Comparison of ENCODE assay signal across 13 cellular contexts in the genomic region with DNA sequence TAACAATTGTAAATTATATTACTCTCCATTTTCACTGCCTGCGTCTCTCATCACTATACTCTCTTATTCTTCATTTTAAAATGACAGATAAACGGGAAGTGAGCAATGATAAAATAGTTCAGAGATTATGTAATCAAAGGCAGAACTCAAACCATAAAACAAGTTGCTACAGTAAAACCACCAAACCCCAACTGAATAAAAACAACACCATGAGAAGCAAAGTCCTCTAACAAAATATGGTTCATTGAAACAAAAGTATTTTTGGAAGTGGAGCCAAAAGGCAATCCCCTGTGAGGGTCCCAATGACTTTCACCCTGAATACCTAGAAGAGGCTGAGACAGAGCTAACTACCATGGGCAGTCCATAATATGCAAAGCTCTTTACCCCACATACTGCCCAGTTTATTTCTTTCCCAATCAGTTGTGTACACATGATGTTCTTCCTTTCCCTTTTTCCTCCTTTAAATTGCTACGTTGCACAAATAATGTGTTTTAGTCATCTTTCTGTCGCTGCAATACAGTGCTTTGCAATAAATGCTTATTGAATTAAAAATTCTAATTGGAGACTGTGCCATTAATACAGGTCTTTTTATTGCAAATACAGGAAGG.
DNase-seq lines count a peak whose midpoint lies in the region; ATAC-seq and TF ChIP-seq lines count a peak whose summit lies in the region.
"Had no signal": no experiment of that assay in that cellular context is flagged by ENCODE, and none has a peak within 500 bp of the region (broad histone marks: within the 10 kb centered on the region; RNA-seq: fewer than 3 reads in every experiment).

No MANE protein-coding gene starts in this region.

- BruUV-seq in mammary epithelial cell (replicated peaks; lab: Mats Ljungman, UMichigan) = no TSS peak

- in situ Hi-C loops in mammary epithelial cell (cut with MboI; ENCODE audit: low sequenced_read_pairs in 2 of 2) = no loop called here

- peak overlapping the region; percentile 25 for H2AFZ ChIP-seq in mammary epithelial cell (ENCODE audit: low read depth, low read length)

- no peaks in the 10 kb centered on the region for H3K27me3 ChIP-seq in mammary epithelial cell (ENCODE audit: insufficient read depth, low read length)
- no peaks in the 10 kb centered on the region for H3K27me3 ChIP-seq in breast epithelium
- no peaks in the 10 kb centered on the region for H3K27me3 ChIP-seq in foreskin keratinocyte
- H3K27me3 ChIP-seq in upper lobe of left lung = no peaks in the 10 kb centered on the region
- H3K27me3 ChIP-seq: sigmoid colon had no signal

- no peaks in the 10 kb centered on the region for H3K79me2 ChIP-seq in mammary epithelial cell (ENCODE audit: insufficient read depth, low read length)

- peak in 1 of 4 donors; percentile 37 for TF ChIP-seq EP300 in upper lobe of left lung (IDR thresholded peaks at IDR 0.05)

- no peaks in the 10 kb centered on the region for H3K36me3 ChIP-seq in mammary epithelial cell (ENCODE audit: insufficient read depth, low read length)
- no peaks in the 10 kb centered on the region for H3K36me3 ChIP-seq in breast epithelium
- no peaks in the 10 kb centered on the region for H3K36me3 ChIP-seq in upper lobe of left lung
- H3K36me3 ChIP-seq: sigmoid colon had no signal

- CTCF ChIA-PET in mammary epithelial cell (lab: Charles Lee; ENCODE audit: low non-redundant PET) = no interaction called here

- TF ChIP-seq POLR2A in breast epithelium (IDR thresholded peaks at IDR 0.05) (no peak), upper lobe of left lung (IDR thresholded peaks at IDR 0.05) (no peak)

- H3K9ac ChIP-seq in mammary epithelial cell (ENCODE audit: insufficient read depth, low read length) = no peak overlapping the region

- DNase-seq in mammary epithelial cell (peak; percentile 72), breast epithelium (ENCODE audit: low spot score in 2 of 2) (no peak), SIG-M5 treated with dmso at 0.1 percent for 504 hours (lab: John Stamatoyannopoulos, UW; ENCODE audit: unreplicated experiment) (peak; percentile 93), foreskin keratinocyte (peak; percentile 66 to 74), upper lobe of left lung (no peak), HPDE6-E6E7 (ENCODE audit: extremely low spot score) (no peak), substantia nigra (lab: John Stamatoyannopoulos, UW) (no peak), coronary artery (ENCODE audit: low spot score) (no peak)
- DNase-seq: NCI-H2227 treated with DMSO at 0.1 percent for 48 hours; sigmoid colon; stimulated activated CD8-positive, alpha-beta memory T cell treated with anti-CD3 and anti-CD28 coated beads, Interleukin-4, amount 100 ng/mL, for 48 hours; T-helper 1 cell had no signal

- intact Hi-C loops in mammary epithelial cell (cut with micrococcal nuclease) = no loop called here
- intact Hi-C loops in breast epithelium (cut with DNase I; ENCODE audit: low total_unique reads) = no loop called here

- peak overlapping the region; percentile 57 for H3K4me2 ChIP-seq in mammary epithelial cell (ENCODE audit: insufficient read depth, low read depth, low read length)

- peaks cover 22% of the 10 kb centered on the region for H3K4me1 ChIP-seq in mammary epithelial cell (ENCODE audit: insufficient read depth, low read length)
- no peaks in the 10 kb centered on the region for H3K4me1 ChIP-seq in breast epithelium
- peaks cover 31% of the 10 kb centered on the region for H3K4me1 ChIP-seq in foreskin keratinocyte
- H3K4me1 ChIP-seq in upper lobe of left lung = no peaks in the 10 kb centered on the region
- H3K4me1 ChIP-seq: sigmoid colon had no signal

- no peak overlapping the region for H3K4me3 ChIP-seq in mammary epithelial cell (replicated peaks in 1 of 3; ENCODE audit: insufficient read depth in 1 of 3, low read depth in 2 of 3, low read length in 3 of 3)
- no peak overlapping the region for H3K4me3 ChIP-seq in breast epithelium
- H3K4me3 ChIP-seq in upper lobe of left lung = no peak overlapping the region
- H3K4me3 ChIP-seq in coronary artery = no peak overlapping the region
- H3K4me3 ChIP-seq: sigmoid colon had no signal

- H3K27ac ChIP-seq in mammary epithelial cell (ENCODE audit: insufficient read depth, low read depth, low read length) (peak overlapping the region; percentile 4), breast epithelium (no peak overlapping the region), foreskin keratinocyte (peak overlapping the region; percentile 4), upper lobe of left lung (peak overlapping the region in 3 of 4 donors; percentile 24 to 42 (median 39)), substantia nigra (ENCODE audit: low read depth, low read length, poor library complexity, severe bottlenecking) (no peak overlapping the region), coronary artery (peak overlapping the region in 1 of 2 donors; percentile 18)

- TF ChIP-seq CTCF in mammary epithelial cell (conservative IDR thresholded peaks at IDR 0.05 in 1 of 2, IDR thresholded peaks at IDR 0.05 in 1 of 2; ENCODE audit: extremely low read depth in 1 of 2, insufficient read depth in 1 of 2, low read depth in 1 of 2, low read length in 2 of 2) = no peak
- no peak for TF ChIP-seq CTCF in breast epithelium (IDR thresholded peaks at IDR 0.05)
- TF ChIP-seq CTCF in foreskin keratinocyte (conservative IDR thresholded peaks at IDR 0.05) = no peak
- TF ChIP-seq CTCF in upper lobe of left lung (IDR thresholded peaks at IDR 0.05) = no peak
- TF ChIP-seq CTCF in coronary artery (IDR thresholded peaks at IDR 0.05) = no peak

- H4K20me1 ChIP-seq in mammary epithelial cell (ENCODE audit: insufficient read depth, low read length) = no peaks in the 10 kb centered on the region

- no peaks in the 10 kb centered on the region for H3K9me3 ChIP-seq in mammary epithelial cell (replicated peaks; ENCODE audit: insufficient read depth, low read length)
- no peaks in the 10 kb centered on the region for H3K9me3 ChIP-seq in breast epithelium
- H3K9me3 ChIP-seq in upper lobe of left lung = no peaks in the 10 kb centered on the region
- H3K9me3 ChIP-seq: sigmoid colon had no signal

- dilution Hi-C loops in mammary epithelial cell (cut with HindIII; ENCODE audit: low sequenced_read_pairs) = no loop called here

- ATAC-seq in foreskin keratinocyte = peak; percentile 59
- ATAC-seq in upper lobe of left lung (ENCODE audit: low FRiP score in 2 of 2) = peak; percentile 49 to 83
- ATAC-seq: HCT116 had no signal

- WGBS in mammary epithelial cell (ENCODE audit: low coverage, missing lambda C conversion rate) = 41% methylated on average over 4 of the region's 4 CpGs
- 53 to 57% methylated on average over 4 of the region's 4 CpGs for WGBS in upper lobe of left lung, 2 donors

Comparison
In these comparisons a context has a peak if more than half of its experiments do, and no peak if none do; other contexts are left out.
1. DNase-seq: peak in mammary epithelial cell (single experiment), SIG-M5 treated with dmso at 0.1 percent for 504 hours (single experiment) and foreskin keratinocyte (2 of 2); none in breast epithelium (0 of 2), upper lobe of left lung (0 of 2), HPDE6-E6E7 (single experiment), substantia nigra (0 of 49) and coronary artery (single experiment).
2. H3K27ac ChIP-seq: peak in mammary epithelial cell (single experiment), foreskin keratinocyte (single experiment) and upper lobe of left lung (3 of 4); none in breast epithelium (0 of 2) and substantia nigra (single experiment).